In genomic region chr18:13447621-13448020, GRCh38 we compare ENCODE assay signal across 10 cellular contexts.
A peak's percentile ranks its signal among the peaks of the same experiment; 100 is the strongest.
DNase-seq lines count a peak whose midpoint lies in the region; ATAC-seq and TF ChIP-seq lines count a peak whose summit lies in the region.
"Had no signal": no experiment of that assay in that cellular context is flagged by ENCODE, and none has a peak within 500 bp of the region (broad histone marks: within the 10 kb centered on the region; RNA-seq: fewer than 3 reads in every experiment).

No MANE protein-coding gene starts in this region.

- H3K27ac Mint-ChIP-seq in activated T-helper 2 cell treated with anti-CD3 and anti-CD28 coated beads, Interferon-gamma antibody, Interleukin-2, Interleukin-4, amounts not matched to agents 10 μg/mL and 5 μg/mL and 100 μg/mL, durations not matched to agents 14 hours and 24 hours and 36 hours: no peak overlapping the region
- H3K27ac Mint-ChIP-seq: activated naive CD4-positive, alpha-beta T cell treated with anti-CD3 and anti-CD28 coated beads for 36 hours had no signal

- peaks cover 15% of the 10 kb centered on the region for H3K4me1 Mint-ChIP-seq in activated T-helper 2 cell treated with anti-CD3 and anti-CD28 coated beads, Interferon-gamma antibody, Interleukin-2, Interleukin-4, amounts not matched to agents 10 μg/mL and 5 μg/mL and 100 μg/mL, durations not matched to agents 14 hours and 24 hours and 36 hours (ENCODE audit: low read depth)

- DNase-seq in GM03348 (ENCODE audit: low spot score) (peak; percentile 88), NCI-H774 (lab: John Stamatoyannopoulos, UW) (peak; percentile 19), fibroblast of the aortic adventitia (ENCODE audit: low read depth) (peak; percentile 70), retina (peak; percentile 89)
- DNase-seq in stimulated activated CD4-positive, alpha-beta T cell treated with anti-CD3 and anti-CD28 coated beads, Interleukin-2, amount 100 ng/mL, for 24 hours: no peak
- no peak for DNase-seq in activated T-helper 2 cell treated with anti-CD3 and anti-CD28 coated beads, Interferon-gamma antibody, Interleukin-2, Interleukin-4, amounts not matched to agents 10 μg/mL and 5 μg/mL and 100 μg/mL, durations not matched to agents 14 hours and 24 hours and 36 hours (ENCODE audit: low spot score)
- DNase-seq: activated naive CD4-positive, alpha-beta T cell treated with anti-CD3 and anti-CD28 coated beads for 36 hours; NCI-H226 had no signal

- no peak overlapping the region for H3K4me3 Mint-ChIP-seq in activated T-helper 2 cell treated with anti-CD3 and anti-CD28 coated beads, Interferon-gamma antibody, Interleukin-2, Interleukin-4, amounts not matched to agents 10 μg/mL and 5 μg/mL and 100 μg/mL, durations not matched to agents 14 hours and 24 hours and 36 hours (ENCODE audit: low read depth)
- H3K4me3 Mint-ChIP-seq: activated naive CD4-positive, alpha-beta T cell treated with anti-CD3 and anti-CD28 coated beads for 36 hours had no signal

- ATAC-seq in HG03571 (IDR thresholded peaks at IDR 0.05; ENCODE audit: unreplicated experiment) (no peak), HG03175 (IDR thresholded peaks at IDR 0.05; ENCODE audit: unreplicated experiment) (no peak)

- intact Hi-C loops in activated T-helper 2 cell treated with anti-CD3 and anti-CD28 coated beads, Interferon-gamma antibody, Interleukin-2, Interleukin-4, amounts not matched to agents 10 μg/mL and 5 μg/mL and 100 μg/mL, durations not matched to agents 14 hours and 24 hours and 36 hours (cut with micrococcal nuclease): no loop called here

- H3K4me3 ChIP-seq in fibroblast of the aortic adventitia (ENCODE audit: low read depth, low read length): no peak overlapping the region

- no peak for TF ChIP-seq CTCF in fibroblast of the aortic adventitia (IDR thresholded peaks at IDR 0.05; ENCODE audit: insufficient read depth, low read length)

- H3K36me3 Mint-ChIP-seq in activated T-helper 2 cell treated with anti-CD3 and anti-CD28 coated beads, Interferon-gamma antibody, Interleukin-2, Interleukin-4, amounts not matched to agents 10 μg/mL and 5 μg/mL and 100 μg/mL, durations not matched to agents 14 hours and 24 hours and 36 hours (ENCODE audit: low read depth): no peaks in the 10 kb centered on the region

- no peaks in the 10 kb centered on the region for H3K27me3 Mint-ChIP-seq in activated T-helper 2 cell treated with anti-CD3 and anti-CD28 coated beads, Interferon-gamma antibody, Interleukin-2, Interleukin-4, amounts not matched to agents 10 μg/mL and 5 μg/mL and 100 μg/mL, durations not matched to agents 14 hours and 24 hours and 36 hours (ENCODE audit: low read depth)

- H3K9me3 Mint-ChIP-seq in activated T-helper 2 cell treated with anti-CD3 and anti-CD28 coated beads, Interferon-gamma antibody, Interleukin-2, Interleukin-4, amounts not matched to agents 10 μg/mL and 5 μg/mL and 100 μg/mL, durations not matched to agents 14 hours and 24 hours and 36 hours: no peaks in the 10 kb centered on the region
- H3K9me3 Mint-ChIP-seq: activated naive CD4-positive, alpha-beta T cell treated with anti-CD3 and anti-CD28 coated beads for 36 hours had no signal

Comparison
In these comparisons a context has a peak if more than half of its experiments do, and no peak if none do; other contexts are left out.
1. DNase-seq: peak in GM03348 (single experiment), NCI-H774 (single experiment), fibroblast of the aortic adventitia (single experiment) and retina (single experiment); none in stimulated activated CD4-positive, alpha-beta T cell treated with anti-CD3 and anti-CD28 coated beads, Interleukin-2, amount 100 ng/mL, for 24 hours (0 of 2) and activated T-helper 2 cell treated with anti-CD3 and anti-CD28 coated beads, Interferon-gamma antibody, Interleukin-2, Interleukin-4, amounts not matched to agents 10 μg/mL and 5 μg/mL and 100 μg/mL, durations not matched to agents 14 hours and 24 hours and 36 hours (single experiment).